ENCODE assay signal across 23 cellular contexts in genomic region chr14:67918838-67919237, GRCh38.
A peak's percentile ranks its signal among the peaks of the same experiment; 100 is the strongest.
DNase-seq lines count a peak whose midpoint lies in the region; ATAC-seq, FAIRE-seq and TF ChIP-seq lines count a peak whose summit lies in the region.
"Had no signal": no experiment of that assay in that cellular context is flagged by ENCODE, and none has a peak within 500 bp of the region (broad histone marks: within the 10 kb centered on the region; RNA-seq: fewer than 3 reads in every experiment).

No MANE protein-coding gene starts in this region.

- H2AK5ac ChIP-seq in mesenchymal stem cell (ENCODE audit: low read length, severe bottlenecking) = no peak overlapping the region

- H3K4me1 ChIP-seq in mesenchymal stem cell (ENCODE audit: control insufficient read depth, insufficient read depth, low read depth, low read length) = no peaks in the 10 kb centered on the region
- H3K4me1 ChIP-seq in rectal smooth muscle tissue (ENCODE audit: control insufficient read depth, insufficient read depth, low read length) = no peaks in the 10 kb centered on the region
- H3K4me1 ChIP-seq in Caco-2 = no peaks in the 10 kb centered on the region

- no peaks in the 10 kb centered on the region for H3K36me3 Mint-ChIP-seq in Caco-2 (ENCODE audit: insufficient read depth, unreplicated experiment)

- POLR2A ChIA-PET in Caco-2 (lab: Charles Lee) = no interaction called here

- no peak overlapping the region for H3K23ac ChIP-seq in mesenchymal stem cell (ENCODE audit: low read length in 2 of 2)

- no peak overlapping the region for H3K27ac Mint-ChIP-seq in Caco-2 (ENCODE audit: unreplicated experiment)
- H3K27ac Mint-ChIP-seq: CD8-positive, alpha-beta T cell had no signal

- no peak overlapping the region for H2BK5ac ChIP-seq in mesenchymal stem cell (ENCODE audit: low read depth, low read length, poor library complexity, severe bottlenecking)

- H3K9ac ChIP-seq in mesenchymal stem cell (ENCODE audit: low read length) (no peak overlapping the region), rectal smooth muscle tissue (ENCODE audit: low read length) (no peak overlapping the region)

- H3K14ac ChIP-seq in mesenchymal stem cell (ENCODE audit: low read length in 2 of 2) = no peak overlapping the region

- H3K27me3 Mint-ChIP-seq in Caco-2 (ENCODE audit: insufficient read depth, unreplicated experiment) = no peaks in the 10 kb centered on the region

- peak overlapping the region; percentile 52 to 79 for H3K18ac ChIP-seq in mesenchymal stem cell (ENCODE audit: low read depth in 1 of 2, low read length in 2 of 2)

- intact Hi-C loops in Caco-2 (cut with micrococcal nuclease; ENCODE audit: unreplicated experiment) = no loop called here

- no peak overlapping the region for H4K8ac ChIP-seq in mesenchymal stem cell (ENCODE audit: low read length)

- no peaks in the 10 kb centered on the region for H3K36me3 ChIP-seq in mesenchymal stem cell (ENCODE audit: control insufficient read depth in 1 of 2, insufficient read depth in 2 of 2, low read depth in 1 of 2, low read length in 2 of 2)
- no peaks in the 10 kb centered on the region for H3K36me3 ChIP-seq in rectal smooth muscle tissue (ENCODE audit: control insufficient read depth, insufficient read depth, low read length)
- no peaks in the 10 kb centered on the region for H3K36me3 ChIP-seq in Caco-2 (ENCODE audit: control insufficient read depth, insufficient read depth, low read length)

- H2AFZ ChIP-seq in mesenchymal stem cell (ENCODE audit: low read depth, low read length) = no peak overlapping the region

- peak; percentile 34 for FAIRE-seq in G401.6 (lab: Jason Lieb, UNC)
- FAIRE-seq: K562 had no signal

- H3K27ac ChIP-seq in mesenchymal stem cell (ENCODE audit: low read length, poor library complexity, severe bottlenecking) (no peak overlapping the region), rectal smooth muscle tissue (ENCODE audit: low read depth, low read length) (peak overlapping the region; percentile 43)

- H3K9me3 ChIP-seq in mesenchymal stem cell (ENCODE audit: control insufficient read depth, low read length) (no peaks in the 10 kb centered on the region), Caco-2 (no peaks in the 10 kb centered on the region)

- ATAC-seq in SK-N-SH treated with all-trans-retinoic acid at 6 μM for 48 hours = peak; percentile 72
- ATAC-seq: CD8-positive, alpha-beta T cell; K562; Panc1 had no signal

- H3K4me1 Mint-ChIP-seq in Caco-2 (ENCODE audit: low read depth, unreplicated experiment) = no peaks in the 10 kb centered on the region

- no peak overlapping the region for H4K91ac ChIP-seq in mesenchymal stem cell (ENCODE audit: low read length)

- H3K4me2 ChIP-seq in mesenchymal stem cell (ENCODE audit: low read length, poor library complexity, severe bottlenecking) = no peak overlapping the region

- TF ChIP-seq CTCF in Caco-2 (IDR thresholded peaks at IDR 0.05; ENCODE audit: insufficient read depth in 1 of 2, low read depth in 1 of 2, low read length in 1 of 2, severe bottlenecking in 1 of 2, unreplicated experiment in 1 of 2) = no peak

- H3K27me3 ChIP-seq in mesenchymal stem cell (ENCODE audit: control insufficient read depth in 1 of 2, insufficient read depth in 1 of 2, low read length in 2 of 2) (no peaks in the 10 kb centered on the region), rectal smooth muscle tissue (ENCODE audit: control insufficient read depth, insufficient read depth, low read length) (no peaks in the 10 kb centered on the region), Caco-2 (replicated peaks; ENCODE audit: control insufficient read depth, insufficient read depth, low read length) (no peaks in the 10 kb centered on the region)

- DNase-seq in mesenchymal stem cell (peak; percentile 24), Caco-2 (no peak), retina (no peak), COLO668 (lab: John Stamatoyannopoulos, UW; ENCODE audit: unreplicated experiment) (no peak)
- no peak for DNase-seq in activated naive CD4-positive, alpha-beta T cell (lab: John Stamatoyannopoulos, UW)
- DNase-seq: AML-193; C1 segment of cervical spinal cord; CD8-positive, alpha-beta T cell; DMS53; MM.1S; NCI-H1048; NCI-H1417 treated with DMSO at 0.1 percent for 48 hours; NCI-H187; NCI-H2107; NCI-H2227 treated with DMSO at 0.1 percent for 48 hours; NCI-H524; NCI-H774; NK-92 treated with Interleukin-12 subunit alpha and Interleukin-12 subunit beta, amount 100 ng/mL, for 24 hours had no signal

- H3K4me3 ChIP-seq in mesenchymal stem cell (ENCODE audit: insufficient read depth in 1 of 2, low read depth in 1 of 2, low read length in 2 of 2) = no peak overlapping the region
- H3K4me3 ChIP-seq in rectal smooth muscle tissue (ENCODE audit: low read length) = no peak overlapping the region
- no peak overlapping the region for H3K4me3 ChIP-seq in Caco-2 (ENCODE audit: low read depth, low read length)
- H3K4me3 ChIP-seq: K562 had no signal

- H3K79me1 ChIP-seq in mesenchymal stem cell (replicated peaks; ENCODE audit: low read length, poor library complexity, severe bottlenecking) = no peaks in the 10 kb centered on the region

- no peak overlapping the region for H3K4ac ChIP-seq in mesenchymal stem cell (ENCODE audit: low read depth in 1 of 2, low read length in 2 of 2)

- no peaks in the 10 kb centered on the region for H3K9me3 Mint-ChIP-seq in Caco-2 (ENCODE audit: unreplicated experiment)
- H3K9me3 Mint-ChIP-seq: CD8-positive, alpha-beta T cell had no signal

- no peak overlapping the region for H2BK120ac ChIP-seq in mesenchymal stem cell (ENCODE audit: low read depth, low read length)

- no peak overlapping the region for H3K4me3 Mint-ChIP-seq in Caco-2 (ENCODE audit: unreplicated experiment)
- H3K4me3 Mint-ChIP-seq: CD8-positive, alpha-beta T cell had no signal

- no peak overlapping the region for H2BK15ac ChIP-seq in mesenchymal stem cell (ENCODE audit: low read depth, poor library complexity, severe bottlenecking)

- BruUV-seq in Caco-2 (replicated peaks; lab: Mats Ljungman, UMichigan) = no TSS peak

- H2BK12ac ChIP-seq in mesenchymal stem cell (ENCODE audit: low read length in 2 of 2) = peak overlapping the region in 1 of 2 experiments; percentile 91

- CTCF ChIA-PET in Caco-2 (lab: Charles Lee) = no interaction called here

TF ChIP-seq in SK-N-SH treated with all-trans-retinoic acid at 6 μM for 48 hours, 23 proteins besides CTCF, POLR2A, EP300 and RAD21 (continues in another document):
- TF ChIP-seq ZNF8 (CRISPR knock-in tag; IDR thresholded peaks at IDR 0.05) (no peak), GLIS3 (CRISPR knock-in tag; IDR thresholded peaks at IDR 0.05) (no peak), PPARA (CRISPR knock-in tag; IDR thresholded peaks at IDR 0.05; ENCODE audit: borderline replicate concordance) (no peak), ZNF565 (CRISPR knock-in tag; conservative IDR thresholded peaks at IDR 0.05; ENCODE audit: low read depth) (no peak)
- TF ChIP-seq, protein P1, sequence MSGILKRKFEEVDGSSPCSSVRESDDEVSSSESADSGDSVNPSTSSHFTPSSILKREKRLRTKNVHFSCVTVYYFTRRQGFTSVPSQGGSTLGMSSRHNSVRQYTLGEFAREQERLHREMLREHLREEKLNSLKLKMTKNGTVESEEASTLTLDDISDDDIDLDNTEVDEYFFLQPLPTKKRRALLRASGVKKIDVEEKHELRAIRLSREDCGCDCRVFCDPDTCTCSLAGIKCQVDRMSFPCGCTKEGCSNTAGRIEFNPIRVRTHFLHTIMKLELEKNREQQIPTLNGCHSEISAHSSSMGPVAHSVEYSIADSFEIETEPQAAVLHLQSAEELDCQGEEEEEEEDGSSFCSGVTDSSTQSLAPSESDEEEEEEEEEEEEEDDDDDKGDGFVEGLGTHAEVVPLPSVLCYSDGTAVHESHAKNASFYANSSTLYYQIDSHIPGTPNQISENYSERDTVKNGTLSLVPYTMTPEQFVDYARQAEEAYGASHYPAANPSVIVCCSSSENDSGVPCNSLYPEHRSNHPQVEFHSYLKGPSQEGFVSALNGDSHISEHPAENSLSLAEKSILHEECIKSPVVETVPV (CRISPR knock-in tag; IDR thresholded peaks at IDR 0.05) = no peak
- TF ChIP-seq, protein P2, sequence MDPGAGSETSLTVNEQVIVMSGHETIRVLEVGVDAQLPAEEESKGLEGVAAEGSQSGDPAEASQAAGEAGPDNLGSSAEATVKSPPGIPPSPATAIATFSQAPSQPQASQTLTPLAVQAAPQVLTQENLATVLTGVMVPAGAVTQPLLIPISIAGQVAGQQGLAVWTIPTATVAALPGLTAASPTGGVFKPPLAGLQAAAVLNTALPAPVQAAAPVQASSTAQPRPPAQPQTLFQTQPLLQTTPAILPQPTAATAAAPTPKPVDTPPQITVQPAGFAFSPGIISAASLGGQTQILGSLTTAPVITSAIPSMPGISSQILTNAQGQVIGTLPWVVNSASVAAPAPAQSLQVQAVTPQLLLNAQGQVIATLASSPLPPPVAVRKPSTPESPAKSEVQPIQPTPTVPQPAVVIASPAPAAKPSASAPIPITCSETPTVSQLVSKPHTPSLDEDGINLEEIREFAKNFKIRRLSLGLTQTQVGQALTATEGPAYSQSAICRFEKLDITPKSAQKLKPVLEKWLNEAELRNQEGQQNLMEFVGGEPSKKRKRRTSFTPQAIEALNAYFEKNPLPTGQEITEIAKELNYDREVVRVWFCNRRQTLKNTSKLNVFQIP (CRISPR knock-in tag; IDR thresholded peaks at IDR 0.05; ENCODE audit: borderline replicate concordance, low read depth) = no peak
- TF ChIP-seq, protein P3, sequence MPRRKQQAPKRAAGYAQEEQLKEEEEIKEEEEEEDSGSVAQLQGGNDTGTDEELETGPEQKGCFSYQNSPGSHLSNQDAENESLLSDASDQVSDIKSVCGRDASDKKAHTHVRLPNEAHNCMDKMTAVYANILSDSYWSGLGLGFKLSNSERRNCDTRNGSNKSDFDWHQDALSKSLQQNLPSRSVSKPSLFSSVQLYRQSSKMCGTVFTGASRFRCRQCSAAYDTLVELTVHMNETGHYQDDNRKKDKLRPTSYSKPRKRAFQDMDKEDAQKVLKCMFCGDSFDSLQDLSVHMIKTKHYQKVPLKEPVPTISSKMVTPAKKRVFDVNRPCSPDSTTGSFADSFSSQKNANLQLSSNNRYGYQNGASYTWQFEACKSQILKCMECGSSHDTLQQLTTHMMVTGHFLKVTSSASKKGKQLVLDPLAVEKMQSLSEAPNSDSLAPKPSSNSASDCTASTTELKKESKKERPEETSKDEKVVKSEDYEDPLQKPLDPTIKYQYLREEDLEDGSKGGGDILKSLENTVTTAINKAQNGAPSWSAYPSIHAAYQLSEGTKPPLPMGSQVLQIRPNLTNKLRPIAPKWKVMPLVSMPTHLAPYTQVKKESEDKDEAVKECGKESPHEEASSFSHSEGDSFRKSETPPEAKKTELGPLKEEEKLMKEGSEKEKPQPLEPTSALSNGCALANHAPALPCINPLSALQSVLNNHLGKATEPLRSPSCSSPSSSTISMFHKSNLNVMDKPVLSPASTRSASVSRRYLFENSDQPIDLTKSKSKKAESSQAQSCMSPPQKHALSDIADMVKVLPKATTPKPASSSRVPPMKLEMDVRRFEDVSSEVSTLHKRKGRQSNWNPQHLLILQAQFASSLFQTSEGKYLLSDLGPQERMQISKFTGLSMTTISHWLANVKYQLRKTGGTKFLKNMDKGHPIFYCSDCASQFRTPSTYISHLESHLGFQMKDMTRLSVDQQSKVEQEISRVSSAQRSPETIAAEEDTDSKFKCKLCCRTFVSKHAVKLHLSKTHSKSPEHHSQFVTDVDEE (CRISPR knock-in tag; IDR thresholded peaks at IDR 0.05) = no peak
